Comparison of ENCODE assay signal across 9 cellular contexts in genomic region chr18:55421612-55422381, GRCh38.
DNase-seq lines count a peak whose midpoint lies in the region; ATAC-seq and TF ChIP-seq lines count a peak whose summit lies in the region.
"Had no signal": no experiment of that assay in that cellular context is flagged by ENCODE, and none has a peak within 500 bp of the region (broad histone marks: within the 10 kb centered on the region; RNA-seq: fewer than 3 reads in every experiment).

No MANE protein-coding gene starts in this region.

- no peak for TF ChIP-seq CTCF in gastroesophageal sphincter (IDR thresholded peaks at IDR 0.05)

- no peaks in the 10 kb centered on the region for H3K79me1 ChIP-seq in neuronal stem cell (ENCODE audit: low read depth, low read length)

- H3K4me1 ChIP-seq in gastroesophageal sphincter, result peaks cover 0 to 28% (median 2%) of the 10 kb centered on the region in 3 donors
- H3K4me1 ChIP-seq in neuronal stem cell (ENCODE audit: control insufficient read depth in 2 of 2, insufficient read depth in 1 of 2, low read depth in 1 of 2, low read length in 2 of 2), result peaks cover 6 to 16% of the 10 kb centered on the region in 2 donors

- H4K91ac ChIP-seq in neuronal stem cell (ENCODE audit: low read depth, low read length, poor library complexity), result no peak overlapping the region

- H2BK12ac ChIP-seq in neuronal stem cell (ENCODE audit: low read length), result no peak overlapping the region

- H2BK15ac ChIP-seq in neuronal stem cell (ENCODE audit: low read length), result no peak overlapping the region

- no peak overlapping the region for H3K14ac ChIP-seq in neuronal stem cell (ENCODE audit: low read length)

- no peak overlapping the region for H3K18ac ChIP-seq in neuronal stem cell (ENCODE audit: low read length)

- H3K27ac ChIP-seq in gastroesophageal sphincter, result peak overlapping the region; percentile 47 to 68 (median 64)
- no peak overlapping the region for H3K27ac ChIP-seq in neuronal stem cell (replicated peaks; ENCODE audit: low read length)

- H2AFZ ChIP-seq in neuronal stem cell (ENCODE audit: low read length), result no peak overlapping the region

- no peak for ATAC-seq in gastroesophageal sphincter

- no peak overlapping the region for H2BK120ac ChIP-seq in neuronal stem cell (ENCODE audit: low read depth, low read length)

- no peak overlapping the region for H3K9ac ChIP-seq in neuronal stem cell (ENCODE audit: low read depth, low read length, poor library complexity)

- H2BK5ac ChIP-seq in neuronal stem cell (ENCODE audit: low read length), result no peak overlapping the region

- H3K36me3 ChIP-seq in gastroesophageal sphincter (no peaks in the 10 kb centered on the region), neuronal stem cell (replicated peaks in 1 of 2; ENCODE audit: control insufficient read depth in 2 of 2, insufficient read depth in 2 of 2, low read length in 2 of 2) (no peaks in the 10 kb centered on the region)

- no peaks in the 10 kb centered on the region for H3K9me3 ChIP-seq in gastroesophageal sphincter
- no peaks in the 10 kb centered on the region for H3K9me3 ChIP-seq in neuronal stem cell (replicated peaks in 1 of 2; ENCODE audit: control insufficient read depth in 2 of 2, insufficient read depth in 1 of 2, low read depth in 1 of 2, low read length in 2 of 2)

- H3K4ac ChIP-seq in neuronal stem cell (ENCODE audit: low read length), result no peak overlapping the region

- H4K8ac ChIP-seq in neuronal stem cell (ENCODE audit: low read depth, low read length), result no peak overlapping the region

- no peak overlapping the region for H2AK5ac ChIP-seq in neuronal stem cell (ENCODE audit: low read depth, low read length)

- H3K4me2 ChIP-seq in neuronal stem cell (ENCODE audit: insufficient read depth, low read length, poor library complexity, severe bottlenecking), result no peak overlapping the region

- H3K27me3 ChIP-seq in gastroesophageal sphincter (no peaks in the 10 kb centered on the region), neuronal stem cell (ENCODE audit: control insufficient read depth in 3 of 3, insufficient read depth in 3 of 3, low read depth in 1 of 3, low read length in 3 of 3) (no peaks in the 10 kb centered on the region)

- H3K23ac ChIP-seq in neuronal stem cell (ENCODE audit: low read depth, low read length, poor library complexity), result no peak overlapping the region

- no peak for TF ChIP-seq POLR2A in gastroesophageal sphincter (IDR thresholded peaks at IDR 0.05)

- peak overlapping the region; percentile 37 to 42 for H3K4me3 ChIP-seq in gastroesophageal sphincter
- H3K4me3 ChIP-seq in skeletal muscle cell (ENCODE audit: low read depth, low read length), result peak overlapping the region; percentile 48
- no peak overlapping the region for H3K4me3 ChIP-seq in neuronal stem cell (ENCODE audit: low read length in 2 of 2)

- WGBS in gastroesophageal sphincter (ENCODE audit: low coverage in 1 of 2), 2 donors, result 34 to 68% methylated on average over 8 of the region's 8 CpGs
- no CpG with 5 or more reads among the region's 8 CpGs for WGBS in neuronal stem cell (ENCODE audit: extremely low coverage in 2 of 2, insufficient read length in 2 of 2, insufficient replicate concordance in 1 of 2), 2 donors

- TF ChIP-seq EP300 in gastroesophageal sphincter (IDR thresholded peaks at IDR 0.05), result no peak

- DNase-seq in ELR (ENCODE audit: low read depth) (peak; percentile 64), RPMI7951 (ENCODE audit: low read depth) (peak; percentile 59), skeletal muscle cell (ENCODE audit: low read depth) (peak; percentile 49), NCI-H2029 treated with DMSO at 0.1 percent for 48 hours (lab: John Stamatoyannopoulos, UW) (no peak), HUDEP-2 (lab: John Stamatoyannopoulos, UW; ENCODE audit: unreplicated experiment in 76 of 76) (no peak), neuronal stem cell (ENCODE audit: low spot score) (no peak)
- DNase-seq in stimulated activated naive CD4-positive, alpha-beta T cell (lab: John Stamatoyannopoulos, UW), result no peak
- DNase-seq: activated gamma-delta T cell treated with Interleukin-2 at 50 U/mL for 16 hours had no signal

Comparison
In these comparisons a context has a peak if more than half of its experiments do, and no peak if none do; other contexts are left out.
1. DNase-seq: peak in ELR (single experiment), RPMI7951 (single experiment) and skeletal muscle cell (single experiment); none in NCI-H2029 treated with DMSO at 0.1 percent for 48 hours (single experiment), HUDEP-2 (0 of 76), stimulated activated naive CD4-positive, alpha-beta T cell (0 of 6) and neuronal stem cell (single experiment).
2. H3K4me3 ChIP-seq: peak in gastroesophageal sphincter (2 of 2) and skeletal muscle cell (single experiment); none in neuronal stem cell (0 of 2).